Comparison of ENCODE assay signal across 20 cellular contexts in genomic region chr18:45398448-45398847, GRCh38.
"Had no signal": no experiment of that assay in that cellular context is flagged by ENCODE, and none has a peak within 500 bp of the region (broad histone marks: within the 10 kb centered on the region; RNA-seq: fewer than 3 reads in every experiment).

No MANE protein-coding gene starts in this region.

- H3K36me3 ChIP-seq: heart left ventricle, neural progenitor cell, ovary, right atrium auricular region, sigmoid colon, stomach, thoracic aorta, transverse colon had no signal

- DNase-seq: effector memory CD8-positive, alpha-beta T cell; erythroblast; heart left ventricle; hippocampal formation; kidney glomerular epithelial cell; nucleus accumbens; ovary; sigmoid colon; stimulated activated CD4-positive, alpha-beta T cell treated with anti-CD3 and anti-CD28 coated beads, Interleukin-2, amount 100 ng/mL, for 24 hours; stimulated activated CD4-positive, alpha-beta T cell treated with anti-CD3 and anti-CD28 coated beads, Interleukin-4, amount 100 ng/mL, for 4 hours; stimulated activated naive CD4-positive, alpha-beta T cell; stomach; substantia nigra; transverse colon had no signal

- H3K4me3 ChIP-seq: heart left ventricle, neural progenitor cell, ovary, right atrium auricular region, sigmoid colon, skin epidermis, stomach, thoracic aorta, transverse colon had no signal

- H3K9me3 ChIP-seq: heart left ventricle, ovary, right atrium auricular region, sigmoid colon, stomach, thoracic aorta, transverse colon had no signal

- H3K4me1 ChIP-seq: right atrium auricular region, sigmoid colon, stomach had no signal

- H3K27ac ChIP-seq: heart left ventricle, neural progenitor cell, ovary, right atrium auricular region, sigmoid colon, skin epidermis, stomach, thoracic aorta, transverse colon had no signal

- ATAC-seq: effector memory CD8-positive, alpha-beta T cell; heart left ventricle; left lobe of liver; natural killer cell treated with Interleukin-12 subunit alpha and Interleukin-12 subunit beta and Interleukin-15 and Interleukin-18, amount 100 ng/mL, for 72 hours had no signal

- H3K27me3 ChIP-seq: heart left ventricle, neural progenitor cell, ovary, right atrium auricular region, sigmoid colon, stomach, transverse colon had no signal
